In genomic region chr1:21325731-21326387, GRCh38 we compare ENCODE assay signal across 1 cellular context.
TF ChIP-seq lines count a peak whose summit lies in the region.

No MANE protein-coding gene starts in this region.

TF ChIP-seq in H1, 55 proteins besides CTCF, POLR2A, EP300 and RAD21 (continued from another document):
- TF ChIP-seq MAX (IDR thresholded peaks at IDR 0.05) = no peak
- no peak for TF ChIP-seq CHD1 (IDR thresholded peaks at IDR 0.05; ENCODE audit: low read depth, low read length)
- TF ChIP-seq KDM5A (IDR thresholded peaks at IDR 0.05; ENCODE audit: low read length) = no peak
- TF ChIP-seq SP1 (IDR thresholded peaks at IDR 0.05; ENCODE audit: low read depth, low read length) = no peak
- TF ChIP-seq PHF8 (conservative IDR thresholded peaks at IDR 0.05; ENCODE audit: low read depth, low read length) = no peak
- TF ChIP-seq JUND (IDR thresholded peaks at IDR 0.05; ENCODE audit: low read length) = no peak
